Comparison of ENCODE assay signal across 31 cellular contexts in the genomic region with DNA sequence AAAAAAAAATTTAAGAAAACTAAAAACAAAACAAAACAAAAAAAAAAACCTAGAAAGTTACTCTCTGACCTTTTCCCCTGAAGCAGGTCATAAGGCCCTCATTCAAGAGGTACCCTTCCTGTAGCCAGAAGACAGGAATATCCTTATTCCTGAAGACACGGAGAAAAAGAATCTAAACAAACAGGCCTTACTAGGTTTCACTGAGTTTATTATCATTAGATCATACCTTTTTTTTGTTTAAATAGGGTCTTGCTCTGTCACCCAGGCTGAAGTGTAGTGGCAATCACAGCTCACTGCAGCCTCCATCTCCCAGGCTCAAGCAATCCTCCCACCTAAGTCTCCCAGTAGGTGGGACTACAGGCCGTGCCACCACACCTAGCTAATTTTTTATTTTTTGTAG.
"Had no signal": no experiment of that assay in that cellular context is flagged by ENCODE, and none has a peak within 500 bp of the region (broad histone marks: within the 10 kb centered on the region; RNA-seq: fewer than 3 reads in every experiment).

No MANE protein-coding gene starts in this region.

- DNase-seq: activated B cell treated with CpG ODN at 0.5 μM for 24 hours; activated CD4-positive, alpha-beta memory T cell treated with anti-CD3 and anti-CD28 coated beads for 36 hours; activated CD4-positive, alpha-beta T cell treated with anti-CD3 and anti-CD28 coated beads for 4 hours; activated CD4-positive, alpha-beta T cell treated with anti-CD3 and anti-CD28 coated beads, Interleukin-2, amount 10 ng/mL, durations not matched to agents 24 days and 14 days; activated CD4-positive, alpha-beta T cell treated with anti-CD3 and anti-CD28 coated beads, Interleukin-2, amount 50 U/mL, for 1 hour; activated CD4-positive, alpha-beta T cell treated with anti-CD3 and anti-CD28 coated beads, Interleukin-2, amount 50 U/mL, for 4 hours; activated CD4-positive, CD25-positive, alpha-beta regulatory T cell treated with anti-CD3 and anti-CD28 coated beads, Interleukin-2, amount 50 U/mL, for 72 hours; activated CD8-positive, alpha-beta memory T cell treated with anti-CD3 and anti-CD28 coated beads, Interleukin-2, amount 50 U/mL, for 4 hours; activated CD8-positive, alpha-beta T cell treated with anti-CD3 and anti-CD28 coated beads for 36 hours; activated gamma-delta T cell treated with Interleukin-2 at 50 U/mL for 16 hours; activated naive CD4-positive, alpha-beta T cell; activated naive CD4-positive, alpha-beta T cell treated with anti-CD3 and anti-CD28 coated beads for 36 hours; activated naive CD4-positive, alpha-beta T cell treated with anti-CD3 and anti-CD28 coated beads, Interleukin-2, amount 50 U/mL, for 16 hours; activated naive CD8-positive, alpha-beta T cell treated with anti-CD3 and anti-CD28 coated beads for 36 hours; activated T-cell treated with anti-CD3 and anti-CD28 coated beads for 4 hours; activated T-cell treated with anti-CD3 and anti-CD28 coated beads, Interleukin-2, amount 50 U/mL, for 1 hour; activated T-cell treated with anti-CD3 and anti-CD28 coated beads, Interleukin-2, amount 50 U/mL, for 4 hours; activated T-cell treated with anti-CD3 and anti-CD28 coated beads, Interleukin-2, amount 50 U/mL, for 72 hours; adrenal gland; amniotic stem cell; aorta; body of pancreas; brain microvascular endothelial cell; central memory CD4-positive, alpha-beta T cell; T-helper 1 cell; T-helper 2 cell; T-helper 9 cell had no signal

- H3K9me3 ChIP-seq: adrenal gland, body of pancreas had no signal

- H3K27me3 ChIP-seq: adrenal gland, body of pancreas, brain microvascular endothelial cell, breast epithelium had no signal

- H3K27ac ChIP-seq: adrenal gland, body of pancreas, brain microvascular endothelial cell, breast epithelium, VCaP had no signal

- H3K4me1 ChIP-seq: adrenal gland, body of pancreas, breast epithelium had no signal

- ATAC-seq: activated CD8-positive, alpha-beta T cell treated with anti-CD3 and anti-CD28 coated beads for 36 hours; activated naive CD4-positive, alpha-beta T cell treated with anti-CD3 and anti-CD28 coated beads, Interleukin-2, amount 50 U/mL, for 72 hours; activated T-cell treated with anti-CD3 and anti-CD28 coated beads, Interleukin-2, amount 50 U/mL, for 4 hours; activated T-cell treated with anti-CD3 and anti-CD28 coated beads, Interleukin-2, amount 50 U/mL, for 72 hours; activated T-helper 17 cell treated with anti-CD3 and anti-CD28 coated beads, Interleukin-2, amount 50 U/mL, for 72 hours; body of pancreas had no signal

- H3K4me3 ChIP-seq: adrenal gland, body of pancreas, breast epithelium had no signal

- H3K36me3 ChIP-seq: adrenal gland, brain microvascular endothelial cell, breast epithelium had no signal
